In genomic region chr13:46369506-46370268, GRCh38 we compare ENCODE assay signal across 8 cellular contexts. TPM values are rescaled to one million over a fixed set of nuclear protein-coding genes. Genes with fewer than 3 reads are reported as not detected.
A peak's percentile ranks its signal among the peaks of the same experiment; 100 is the strongest.
DNase-seq lines count a peak whose midpoint lies in the region; ATAC-seq and TF ChIP-seq lines count a peak whose summit lies in the region.

No MANE protein-coding gene starts in this region.

- no peaks in the 10 kb centered on the region for H3K36me3 Mint-ChIP-seq in MCF 10A (ENCODE audit: insufficient read depth, unreplicated experiment)

- H3K4me3 ChIP-seq in breast epithelium, result no peak overlapping the region
- H3K4me3 ChIP-seq in fibroblast of the aortic adventitia (ENCODE audit: low read depth, low read length), result no peak overlapping the region
- no peak overlapping the region for H3K4me3 ChIP-seq in uterus

- no peak overlapping the region for H3K4me3 Mint-ChIP-seq in MCF 10A (ENCODE audit: unreplicated experiment)

- no TSS peak for BruUV-seq in MCF 10A (replicated peaks; lab: Mats Ljungman, UMichigan)

- CTCF ChIA-PET in MCF 10A (lab: Yijun Ruan, JAX), result interaction anchor here (0.5 to 0.8 kb wide), 2 partner anchors 14 to 241 kb away, joined by 3 to 4 read pairs; no protein-coding TSS in a partner anchor

- peaks cover 14% of the 10 kb centered on the region for H3K4me1 Mint-ChIP-seq in MCF 10A (ENCODE audit: insufficient read depth, unreplicated experiment)

- TF ChIP-seq POLR2A in breast epithelium (IDR thresholded peaks at IDR 0.05) (no peak), uterus (IDR thresholded peaks at IDR 0.05) (no peak)

- H3K9me3 Mint-ChIP-seq in MCF 10A (ENCODE audit: unreplicated experiment), result no peaks in the 10 kb centered on the region

- H3K36me3 ChIP-seq in breast epithelium, result no peaks in the 10 kb centered on the region
- no peaks in the 10 kb centered on the region for H3K36me3 ChIP-seq in uterus

- POLR2A ChIA-PET in MCF 10A (lab: Yijun Ruan, JAX), result interaction anchor here (1.2 kb wide), 1 partner anchor 15 kb away, joined by 5 read pairs; no protein-coding TSS in a partner anchor

- peak; percentile 63 for ATAC-seq in HG03460 (IDR thresholded peaks at IDR 0.05; ENCODE audit: unreplicated experiment)

- no peak overlapping the region for H3K27ac Mint-ChIP-seq in MCF 10A (ENCODE audit: low read depth, unreplicated experiment)

- peak; percentile 35 for DNase-seq in MCF 10A (ENCODE audit: unreplicated experiment)
- no peak for DNase-seq in breast epithelium (ENCODE audit: low spot score in 2 of 2)
- DNase-seq in fibroblast of the aortic adventitia (ENCODE audit: low read depth), result peak; percentile 89
- no peak for DNase-seq in uterus
- no peak for DNase-seq in stimulated activated CD4-positive, alpha-beta T cell treated with anti-CD3 and anti-CD28 coated beads, Interleukin-1b, Interleukin-23, amount 100 ng/mL, for 48 hours
- DNase-seq in stimulated activated CD8-positive, alpha-beta memory T cell treated with anti-CD3 and anti-CD28 coated beads, Interleukin-4, amount 100 ng/mL, for 48 hours, result no peak
- no peak for DNase-seq in NCI-H526 (lab: John Stamatoyannopoulos, UW)

- H3K27me3 Mint-ChIP-seq in MCF 10A (ENCODE audit: insufficient read depth, unreplicated experiment), result no peaks in the 10 kb centered on the region

- no peaks in the 10 kb centered on the region for H3K9me3 ChIP-seq in breast epithelium
- H3K9me3 ChIP-seq in uterus, result no peaks in the 10 kb centered on the region

- H3K4me1 ChIP-seq in breast epithelium, result no peaks in the 10 kb centered on the region
- no peaks in the 10 kb centered on the region for H3K4me1 ChIP-seq in uterus

- no peak for TF ChIP-seq CTCF in MCF 10A (IDR thresholded peaks at IDR 0.05; ENCODE audit: unreplicated experiment)
- TF ChIP-seq CTCF in breast epithelium (IDR thresholded peaks at IDR 0.05), result no peak
- TF ChIP-seq CTCF in fibroblast of the aortic adventitia (IDR thresholded peaks at IDR 0.05; ENCODE audit: insufficient read depth, low read length), result no peak
- no peak for TF ChIP-seq CTCF in uterus (IDR thresholded peaks at IDR 0.05)

- H3K27me3 ChIP-seq in breast epithelium (no peaks in the 10 kb centered on the region), uterus (no peaks in the 10 kb centered on the region)

- peak overlapping the region in 1 of 2 donors; percentile 60 for H3K27ac ChIP-seq in breast epithelium
- H3K27ac ChIP-seq in uterus, result peak overlapping the region; percentile 12 to 32

- intact Hi-C loops in MCF 10A (cut with micrococcal nuclease) (no loop called here), breast epithelium (cut with DNase I; ENCODE audit: low total_unique reads) (no loop called here), uterus (cut with DNase I; ENCODE audit: low total_unique reads) (no loop called here)

RNA-seq across cellular contexts. Expression of gene RUBCNL, which starts 17.4 kb away (rescaled TPM):
- total RNA-seq in MCF 10A (2022), result 0.37 and 1.2 TPM in 2 replicates
- total RNA-seq in breast epithelium, result 1 to 10 TPM; 2.1 to 8.2 (median 3.3) TPM
- total RNA-seq in fibroblast of the aortic adventitia (ENCODE audit: low replicate concordance), result 0.16 and 4.6 TPM in 2 replicates
- total RNA-seq in uterus, result 10 to 100 TPM in 1 of 4 donors, 1 to 10 TPM in 2, under 1 TPM in 1; 0.59 to 11.8 (median 3.3) TPM

Comparison
In these comparisons a context has a peak if more than half of its experiments do, and no peak if none do; other contexts are left out.
1. DNase-seq: peak in MCF 10A (single experiment) and fibroblast of the aortic adventitia (single experiment); none in breast epithelium (0 of 2), uterus (0 of 2), stimulated activated CD4-positive, alpha-beta T cell treated with anti-CD3 and anti-CD28 coated beads, Interleukin-1b, Interleukin-23, amount 100 ng/mL, for 48 hours (single experiment), stimulated activated CD8-positive, alpha-beta memory T cell treated with anti-CD3 and anti-CD28 coated beads, Interleukin-4, amount 100 ng/mL, for 48 hours (single experiment) and NCI-H526 (0 of 2).